1 cellular context compared by ENCODE assay signal in genomic region chr19:35671818-35672217, GRCh38.
TF ChIP-seq lines count a peak whose summit lies in the region.

No MANE protein-coding gene starts in this region.

TF ChIP-seq in K562, 482 proteins besides CTCF, POLR2A, EP300 and RAD21 (continued from another document and continues in another):
- TF ChIP-seq E2F5 (CRISPR knock-in tag; IDR thresholded peaks at IDR 0.05): no peak
- no peak for TF ChIP-seq CHD2 (IDR thresholded peaks at IDR 0.05; ENCODE audit: low read depth, low read length)
- peak; percentile 41; the same call in 1 of the 2 replicates for TF ChIP-seq SMAD4 (CRISPR knock-in tag; conservative IDR thresholded peaks at IDR 0.05)
- TF ChIP-seq NCOA1 (IDR thresholded peaks at IDR 0.05; ENCODE audit: low read depth): peak; percentile 80; the same call in 1 of the 2 replicates
- no peak for TF ChIP-seq NCOA2 (IDR thresholded peaks at IDR 0.05; ENCODE audit: partially characterized antibody in 2 of 2)
- no peak for TF ChIP-seq MYNN (IDR thresholded peaks at IDR 0.05)
- TF ChIP-seq MYNN (CRISPR knock-in tag; IDR thresholded peaks at IDR 0.05): no peak
- TF ChIP-seq PHF21A (IDR thresholded peaks at IDR 0.05; ENCODE audit: borderline replicate concordance, low read depth): no peak
- TF ChIP-seq MTA3 (IDR thresholded peaks at IDR 0.05; ENCODE audit: borderline replicate concordance): no peak
- TF ChIP-seq E2F6 (IDR thresholded peaks at IDR 0.05; ENCODE audit: borderline replicate concordance in 1 of 2, extremely low read depth in 1 of 2, insufficient read depth in 1 of 2, insufficient read length in 1 of 2, low read depth in 1 of 2, low read length in 1 of 2, poor library complexity in 1 of 2, severe bottlenecking in 1 of 2): peak; percentile 17 to 46
- TF ChIP-seq SNRNP70 (optimal IDR thresholded peaks at IDR 0.05; ENCODE audit: low read depth, low read length): no peak
- no peak for TF ChIP-seq SRF (CRISPR knock-in tag; IDR thresholded peaks at IDR 0.05)
- no peak for TF ChIP-seq ZNF551 (CRISPR knock-in tag; IDR thresholded peaks at IDR 0.05)
- TF ChIP-seq PKNOX1 (IDR thresholded peaks at IDR 0.05): peak; percentile 59
- TF ChIP-seq ZNF644 (tag; IDR thresholded peaks at IDR 0.05; ENCODE audit: low read depth): 0 out of 2 replicates have a peak, but pooled peaks have one; percentile 45
- TF ChIP-seq SOX6 (IDR thresholded peaks at IDR 0.05): peak; percentile 93
- no peak for TF ChIP-seq ZNF695 (CRISPR knock-in tag; IDR thresholded peaks at IDR 0.05)
- TF ChIP-seq FOXA3 (CRISPR knock-in tag; conservative IDR thresholded peaks at IDR 0.05 in 1 of 2, IDR thresholded peaks at IDR 0.05 in 1 of 2): peak; percentile 20 to 25; a peak in 1 of 4 replicates
- peak; percentile 28; the same call in 1 of the 2 replicates for TF ChIP-seq RAD51 (IDR thresholded peaks at IDR 0.05; ENCODE audit: borderline replicate concordance, low read depth)
- peak; percentile 74; the same call in 1 of the 2 replicates for TF ChIP-seq KLF16 (IDR thresholded peaks at IDR 0.05)
- TF ChIP-seq PHB2 (IDR thresholded peaks at IDR 0.05; ENCODE audit: low read depth): peak; percentile 72; the same call in 1 of the 2 replicates
- peak; percentile 12 for TF ChIP-seq TBP (optimal IDR thresholded peaks at IDR 0.05; ENCODE audit: low read depth, low read length)
- TF ChIP-seq NR4A1 (CRISPR knock-in tag; IDR thresholded peaks at IDR 0.05): no peak
- no peak for TF ChIP-seq NR4A1 (tag; IDR thresholded peaks at IDR 0.05)
- TF ChIP-seq RBM22 (IDR thresholded peaks at IDR 0.05; ENCODE audit: low read depth, low read length, poor library complexity, severe bottlenecking): no peak
- TF ChIP-seq ATF1 (CRISPR knock-in tag; IDR thresholded peaks at IDR 0.05): no peak
- TF ChIP-seq ATF1 (tag; IDR thresholded peaks at IDR 0.05): 0 out of 2 replicates have a peak, but pooled peaks have one; percentile 42
- TF ChIP-seq SRSF7 (optimal IDR thresholded peaks at IDR 0.05; ENCODE audit: low read depth, low read length): no peak
- TF ChIP-seq U2AF2 (optimal IDR thresholded peaks at IDR 0.05; ENCODE audit: low read depth, low read length): no peak
- TF ChIP-seq ZFX (CRISPR knock-in tag; IDR thresholded peaks at IDR 0.05): no peak
- peak; percentile 91 for TF ChIP-seq CEBPG (CRISPR knock-in tag; IDR thresholded peaks at IDR 0.05)
- peak; percentile 91 to 96 for TF ChIP-seq CEBPG (tag; conservative IDR thresholded peaks at IDR 0.05 in 1 of 2, IDR thresholded peaks at IDR 0.05 in 1 of 2)
- no peak for TF ChIP-seq ZNF354B (CRISPR knock-in tag; IDR thresholded peaks at IDR 0.05)
- TF ChIP-seq COPS2 (conservative IDR thresholded peaks at IDR 0.05): no peak
- TF ChIP-seq EHMT2 (IDR thresholded peaks at IDR 0.05): no peak
- TF ChIP-seq FIP1L1 (IDR thresholded peaks at IDR 0.05; ENCODE audit: low read depth, low read length, poor library complexity, severe bottlenecking): no peak
- peak; percentile 82; the same call in 1 of the 2 replicates for TF ChIP-seq PML (IDR thresholded peaks at IDR 0.05; ENCODE audit: low read length)
- peak; percentile 79 for TF ChIP-seq MEIS2 (IDR thresholded peaks at IDR 0.05; ENCODE audit: partially characterized antibody)
- no peak for TF ChIP-seq CAMTA2 (CRISPR knock-in tag; conservative IDR thresholded peaks at IDR 0.05)
- TF ChIP-seq FOXP4 (CRISPR knock-in tag; IDR thresholded peaks at IDR 0.05; ENCODE audit: borderline replicate concordance): no peak
- peak; percentile 91 for TF ChIP-seq ZEB2 (IDR thresholded peaks at IDR 0.05)
- TF ChIP-seq BCLAF1 (IDR thresholded peaks at IDR 0.05; ENCODE audit: borderline replicate concordance in 1 of 2, control insufficient read depth in 1 of 2, low read depth in 2 of 2, low read length in 1 of 2): no peak
- no peak for TF ChIP-seq SMC3 (conservative IDR thresholded peaks at IDR 0.05; ENCODE audit: insufficient read depth, low read depth, low read length)
- peak; percentile 98 for TF ChIP-seq DPF2 (IDR thresholded peaks at IDR 0.05)
- TF ChIP-seq STAT6 (CRISPR knock-in tag; IDR thresholded peaks at IDR 0.05): no peak
- TF ChIP-seq GATAD2B (IDR thresholded peaks at IDR 0.05; ENCODE audit: borderline replicate concordance): no peak
- peak; percentile 84 for TF ChIP-seq SMARCE1 (IDR thresholded peaks at IDR 0.05)
- TF ChIP-seq TCF3 (CRISPR knock-in tag; IDR thresholded peaks at IDR 0.05): peak; percentile 92
- no peak for TF ChIP-seq HOMEZ (CRISPR knock-in tag; IDR thresholded peaks at IDR 0.05)
- TF ChIP-seq JUNB (CRISPR knock-in tag; conservative IDR thresholded peaks at IDR 0.05): no peak
- no peak for TF ChIP-seq ARID3B (CRISPR knock-in tag; IDR thresholded peaks at IDR 0.05; ENCODE audit: borderline replicate concordance)
- TF ChIP-seq ASH1L (IDR thresholded peaks at IDR 0.05; ENCODE audit: borderline replicate concordance, low read depth, partially characterized antibody): no peak
- TF ChIP-seq STAT5A (IDR thresholded peaks at IDR 0.05; ENCODE audit: borderline replicate concordance, low read length): peak; percentile 85
- TF ChIP-seq FOXK2 (conservative IDR thresholded peaks at IDR 0.05 in 1 of 2, IDR thresholded peaks at IDR 0.05 in 1 of 2; ENCODE audit: low read depth in 2 of 2): peak; percentile 85 to 90
- no peak for TF ChIP-seq MCM7 (IDR thresholded peaks at IDR 0.05)
- TF ChIP-seq TEAD2 (tag; IDR thresholded peaks at IDR 0.05): peak; percentile 64; the same call in 1 of the 2 replicates
- TF ChIP-seq POLR2AphosphoS5 (IDR thresholded peaks at IDR 0.05; ENCODE audit: control insufficient read depth, insufficient read depth, low read depth, low read length): peak; percentile 86
- no peak for TF ChIP-seq GATAD2A (IDR thresholded peaks at IDR 0.05)
- no peak for TF ChIP-seq RBM14 (IDR thresholded peaks at IDR 0.05; ENCODE audit: borderline replicate concordance, insufficient read depth, low read depth, low read length)
- TF ChIP-seq SMARCA4 (IDR thresholded peaks at IDR 0.05): peak; percentile 94
- peak; percentile 67; the same call in 1 of the 2 replicates for TF ChIP-seq HDAC2 (IDR thresholded peaks at IDR 0.05)
- TF ChIP-seq E2F4 (CRISPR knock-in tag; IDR thresholded peaks at IDR 0.05; ENCODE audit: low read depth): no peak
- peak; percentile 83 for TF ChIP-seq SMARCC2 (IDR thresholded peaks at IDR 0.05; ENCODE audit: low read depth)
- TF ChIP-seq MAZ (CRISPR knock-in tag; conservative IDR thresholded peaks at IDR 0.05 in 1 of 2, IDR thresholded peaks at IDR 0.05 in 1 of 2): no peak
